22 cellular contexts compared by ENCODE assay signal in genomic region chr11:132874638-132875037, GRCh38.
DNase-seq lines count a peak whose midpoint lies in the region; ATAC-seq, FAIRE-seq and TF ChIP-seq lines count a peak whose summit lies in the region.
"Had no signal": no experiment of that assay in that cellular context is flagged by ENCODE, and none has a peak within 500 bp of the region (broad histone marks: within the 10 kb centered on the region; RNA-seq: fewer than 3 reads in every experiment).

No MANE protein-coding gene starts in this region.

- WGBS in mesenchymal stem cell, result 17% methylated on average over 5 of the region's 6 CpGs
- 63% methylated on average over 6 of the region's 6 CpGs for WGBS in esophagus muscularis mucosa

- TF ChIP-seq EP300 in esophagus muscularis mucosa (IDR thresholded peaks at IDR 0.05), result no peak

- no peak overlapping the region for H2BK12ac ChIP-seq in mesenchymal stem cell (ENCODE audit: low read length in 2 of 2)

- TF ChIP-seq CTCF in bronchial epithelial cell (IDR thresholded peaks at IDR 0.05; ENCODE audit: insufficient read depth, low read length, severe bottlenecking) (no peak), D721Med (IDR thresholded peaks at IDR 0.05; ENCODE audit: insufficient read depth, missing control alignments) (no peak), esophagus muscularis mucosa (IDR thresholded peaks at IDR 0.05) (no peak)

- H3K36me3 ChIP-seq in bronchial epithelial cell (ENCODE audit: control insufficient read depth, insufficient read depth, low read length) (no peaks in the 10 kb centered on the region), mesenchymal stem cell (ENCODE audit: control insufficient read depth in 1 of 2, insufficient read depth in 2 of 2, low read depth in 1 of 2, low read length in 2 of 2) (no peaks in the 10 kb centered on the region), esophagus muscularis mucosa (no peaks in the 10 kb centered on the region)
- H3K36me3 ChIP-seq: gastroesophageal sphincter had no signal

- no peak overlapping the region for H2AFZ ChIP-seq in mesenchymal stem cell (ENCODE audit: low read depth, low read length)
- H2AFZ ChIP-seq: parathyroid adenoma had no signal

- no peak overlapping the region for H4K8ac ChIP-seq in mesenchymal stem cell (ENCODE audit: low read length)

- no peak overlapping the region for H3K27ac ChIP-seq in mesenchymal stem cell (ENCODE audit: low read length, poor library complexity, severe bottlenecking)
- H3K27ac ChIP-seq in esophagus muscularis mucosa (replicated peaks in 1 of 4), result no peak overlapping the region
- H3K27ac ChIP-seq: dorsolateral prefrontal cortex, gastroesophageal sphincter, KMS-11, parathyroid adenoma had no signal

- H3K4ac ChIP-seq in mesenchymal stem cell (ENCODE audit: low read depth in 1 of 2, low read length in 2 of 2), result no peak overlapping the region

- H3K23ac ChIP-seq in mesenchymal stem cell (ENCODE audit: low read length in 2 of 2), result no peak overlapping the region

- no peak overlapping the region for H3K9ac ChIP-seq in mesenchymal stem cell (ENCODE audit: low read length)
- H3K9ac ChIP-seq: KMS-11, parathyroid adenoma had no signal

- H4K91ac ChIP-seq in mesenchymal stem cell (ENCODE audit: low read length), result no peak overlapping the region

- no peak overlapping the region for H2AK5ac ChIP-seq in mesenchymal stem cell (ENCODE audit: low read length, severe bottlenecking)

- H3K4me3 ChIP-seq in bronchial epithelial cell (ENCODE audit: low read depth, low read length) (no peak overlapping the region), mesenchymal stem cell (ENCODE audit: insufficient read depth in 1 of 2, low read depth in 1 of 2, low read length in 2 of 2) (no peak overlapping the region), esophagus muscularis mucosa (no peak overlapping the region)
- H3K4me3 ChIP-seq: dorsolateral prefrontal cortex, gastroesophageal sphincter, mucosa of descending colon had no signal

- H3K4me1 ChIP-seq in mesenchymal stem cell (ENCODE audit: control insufficient read depth, insufficient read depth, low read depth, low read length) (no peaks in the 10 kb centered on the region), esophagus muscularis mucosa (no peaks in the 10 kb centered on the region)
- H3K4me1 ChIP-seq: gastroesophageal sphincter, parathyroid adenoma had no signal

- intact Hi-C loops in esophagus muscularis mucosa (cut with DNase I), result no loop called here

- no peak for FAIRE-seq in HTR-8/SVneo (lab: Jason Lieb, UNC)
- FAIRE-seq in bronchial epithelial cell (lab: Jason Lieb, UNC), result peak; percentile 58
- no peak for FAIRE-seq in D721Med (lab: Jason Lieb, UNC)
- FAIRE-seq: GM12891, keratinocyte had no signal

- no peak overlapping the region for H2BK5ac ChIP-seq in mesenchymal stem cell (ENCODE audit: low read depth, low read length, poor library complexity, severe bottlenecking)

- ATAC-seq in GM21723 (IDR thresholded peaks at IDR 0.05; ENCODE audit: unreplicated experiment), result no peak
- ATAC-seq: gastroesophageal sphincter, mucosa of descending colon had no signal

- no peak overlapping the region for H3K18ac ChIP-seq in mesenchymal stem cell (ENCODE audit: low read depth in 1 of 2, low read length in 2 of 2)

- no peak overlapping the region for H2BK15ac ChIP-seq in mesenchymal stem cell (ENCODE audit: low read depth, poor library complexity, severe bottlenecking)

- no peaks in the 10 kb centered on the region for H3K9me3 ChIP-seq in mesenchymal stem cell (ENCODE audit: control insufficient read depth, low read length)
- no peaks in the 10 kb centered on the region for H3K9me3 ChIP-seq in esophagus muscularis mucosa
- H3K9me3 ChIP-seq: gastroesophageal sphincter had no signal

- no peaks in the 10 kb centered on the region for H3K79me1 ChIP-seq in mesenchymal stem cell (replicated peaks; ENCODE audit: low read length, poor library complexity, severe bottlenecking)

- DNase-seq in AG20443 (ENCODE audit: low spot score) (peak; percentile 66), HTR-8/SVneo (ENCODE audit: insufficient read length, low spot score) (peak; percentile 15), bronchial epithelial cell (ENCODE audit: low read depth) (peak; percentile 84), mesenchymal stem cell (peak; percentile 84), D721Med (ENCODE audit: insufficient read length, low spot score) (no peak), esophagus muscularis mucosa (ENCODE audit: extremely low spot score) (no peak), NCI-H1436 (lab: John Stamatoyannopoulos, UW) (no peak)
- DNase-seq: activated CD4-positive, alpha-beta T cell treated with anti-CD3 and anti-CD28 coated beads for 4 hours; activated T-cell treated with anti-CD3 and anti-CD28 coated beads, Interleukin-2, amount 50 U/mL, for 24 hours; AML-193; dorsolateral prefrontal cortex; mucosa of descending colon; NCI-H1930; NCI-H82; RPMI8226; substantia nigra had no signal

- no peak for TF ChIP-seq POLR2A in esophagus muscularis mucosa (IDR thresholded peaks at IDR 0.05; ENCODE audit: low read depth)

- no peaks in the 10 kb centered on the region for H3K27me3 ChIP-seq in bronchial epithelial cell (ENCODE audit: control insufficient read depth, insufficient read depth, low read length)
- H3K27me3 ChIP-seq in mesenchymal stem cell (ENCODE audit: control insufficient read depth in 1 of 2, insufficient read depth in 1 of 2, low read length in 2 of 2), result no peaks in the 10 kb centered on the region
- no peaks in the 10 kb centered on the region for H3K27me3 ChIP-seq in esophagus muscularis mucosa
- H3K27me3 ChIP-seq: gastroesophageal sphincter had no signal

- no peak overlapping the region for H3K14ac ChIP-seq in mesenchymal stem cell (ENCODE audit: low read length in 2 of 2)

- no peak overlapping the region for H2BK120ac ChIP-seq in mesenchymal stem cell (ENCODE audit: low read depth, low read length)

- no peak overlapping the region for H3K4me2 ChIP-seq in mesenchymal stem cell (ENCODE audit: low read length, poor library complexity, severe bottlenecking)
- H3K4me2 ChIP-seq: KMS-11 had no signal

Comparison
In these comparisons a context has a peak if more than half of its experiments do, and no peak if none do; other contexts are left out.
1. DNase-seq: peak in AG20443 (single experiment), HTR-8/SVneo (single experiment), bronchial epithelial cell (single experiment) and mesenchymal stem cell (single experiment); none in D721Med (single experiment), esophagus muscularis mucosa (single experiment) and NCI-H1436 (single experiment).